16 cellular contexts compared by ENCODE assay signal in the genomic region with DNA sequence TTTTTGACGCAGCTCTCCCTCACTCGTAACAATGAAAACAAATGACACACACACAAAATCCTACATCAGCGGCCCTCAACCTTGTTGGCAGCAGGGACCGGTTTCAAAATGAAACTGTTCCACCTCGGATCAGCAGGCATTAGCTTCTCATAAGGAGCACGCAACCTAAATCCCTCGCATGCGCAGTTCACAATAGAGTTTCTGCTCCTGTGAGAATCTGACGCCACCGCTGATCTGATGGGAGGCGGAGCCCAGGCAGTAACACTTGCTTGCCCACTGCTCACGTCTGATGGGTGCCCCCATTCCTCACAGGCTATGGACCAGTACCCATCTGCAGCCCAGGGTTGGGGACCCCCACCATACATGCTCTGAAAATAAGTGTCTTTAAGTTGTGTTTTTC. TPM values are rescaled to one million over a fixed set of nuclear protein-coding genes. Genes with fewer than 3 reads are reported as not detected.
DNase-seq lines count a peak whose midpoint lies in the region; ATAC-seq and TF ChIP-seq lines count a peak whose summit lies in the region.
"Had no signal": no experiment of that assay in that cellular context is flagged by ENCODE, and none has a peak within 500 bp of the region (broad histone marks: within the 10 kb centered on the region; RNA-seq: fewer than 3 reads in every experiment).

No MANE protein-coding gene starts in this region.

- in situ Hi-C loops in mammary epithelial cell (cut with MboI; ENCODE audit: low sequenced_read_pairs in 2 of 2): no loop called here

- no TSS peak for BruUV-seq in mammary epithelial cell (replicated peaks; lab: Mats Ljungman, UMichigan)

- CTCF ChIA-PET in mammary epithelial cell (lab: Charles Lee; ENCODE audit: low non-redundant PET): no interaction called here

- H3K4me1 ChIP-seq in breast epithelium: peaks cover 0 to 4% of the 10 kb centered on the region in 2 donors
- H3K4me1 ChIP-seq in mammary epithelial cell (ENCODE audit: insufficient read depth, low read length): no peaks in the 10 kb centered on the region
- H3K4me1 ChIP-seq in aorta (ENCODE audit: control insufficient read depth in 1 of 2, insufficient read depth in 2 of 2, low read length in 2 of 2): no peaks in the 10 kb centered on the region

- H4K20me1 ChIP-seq in mammary epithelial cell (ENCODE audit: insufficient read depth, low read length): no peaks in the 10 kb centered on the region

- TF ChIP-seq CTCF in breast epithelium (IDR thresholded peaks at IDR 0.05): no peak
- no peak for TF ChIP-seq CTCF in mammary epithelial cell (conservative IDR thresholded peaks at IDR 0.05 in 1 of 2, IDR thresholded peaks at IDR 0.05 in 1 of 2; ENCODE audit: extremely low read depth in 1 of 2, insufficient read depth in 1 of 2, low read depth in 1 of 2, low read length in 2 of 2)
- TF ChIP-seq CTCF in fibroblast of villous mesenchyme (IDR thresholded peaks at IDR 0.05; ENCODE audit: insufficient read depth, low read depth, low read length): no peak

- H3K9ac ChIP-seq in mammary epithelial cell (ENCODE audit: insufficient read depth, low read length): no peak overlapping the region

- H3K4me2 ChIP-seq in mammary epithelial cell (ENCODE audit: insufficient read depth, low read depth, low read length): no peak overlapping the region
- H3K4me2 ChIP-seq: A549 had no signal

- no peak for TF ChIP-seq POLR2A in breast epithelium (IDR thresholded peaks at IDR 0.05)

- H3K27me3 ChIP-seq in breast epithelium (no peaks in the 10 kb centered on the region), mammary epithelial cell (ENCODE audit: insufficient read depth, low read length) (no peaks in the 10 kb centered on the region), aorta (ENCODE audit: control insufficient read depth in 1 of 2, insufficient read depth in 2 of 2, low read length in 1 of 2) (no peaks in the 10 kb centered on the region)

- dilution Hi-C loops in mammary epithelial cell (cut with HindIII; ENCODE audit: low sequenced_read_pairs): no loop called here

- H2AFZ ChIP-seq in mammary epithelial cell (ENCODE audit: low read depth, low read length): no peak overlapping the region

- H3K4me3 ChIP-seq in breast epithelium: no peak overlapping the region
- no peak overlapping the region for H3K4me3 ChIP-seq in mammary epithelial cell (replicated peaks in 1 of 3; ENCODE audit: insufficient read depth in 1 of 3, low read depth in 2 of 3, low read length in 3 of 3)
- H3K4me3 ChIP-seq in fibroblast of villous mesenchyme (ENCODE audit: low read depth, low read length): no peak overlapping the region
- H3K4me3 ChIP-seq in aorta (ENCODE audit: low read length in 2 of 2): no peak overlapping the region
- H3K4me3 ChIP-seq: A549 had no signal

- H3K9me3 ChIP-seq in breast epithelium: no peaks in the 10 kb centered on the region
- H3K9me3 ChIP-seq in mammary epithelial cell (replicated peaks; ENCODE audit: insufficient read depth, low read length): no peaks in the 10 kb centered on the region
- H3K9me3 ChIP-seq in aorta (ENCODE audit: control insufficient read depth, low read length): no peaks in the 10 kb centered on the region
- H3K9me3 ChIP-seq: A549 had no signal

- WGBS in mammary epithelial cell (ENCODE audit: low coverage, missing lambda C conversion rate): 92% methylated on average over 12 of the region's 12 CpGs
- 29 to 36% methylated on average over 12 of the region's 12 CpGs for WGBS in aorta, 2 donors

- H3K79me2 ChIP-seq in mammary epithelial cell (ENCODE audit: insufficient read depth, low read length): no peaks in the 10 kb centered on the region

- ATAC-seq in aorta (ENCODE audit: low FRiP score): peak; percentile 37
- ATAC-seq: A549; activated CD4-positive, CD25-positive, alpha-beta regulatory T cell treated with anti-CD3 and anti-CD28 coated beads, Interleukin-2, amount 50 U/mL, for 24 hours; Panc1 had no signal

- H3K27ac ChIP-seq in breast epithelium (peak overlapping the region; percentile 8 to 32), mammary epithelial cell (ENCODE audit: insufficient read depth, low read depth, low read length) (no peak overlapping the region), aorta (ENCODE audit: low read depth in 1 of 2, low read length in 2 of 2) (peak overlapping the region in 1 of 2 donors; percentile 72)
- H3K27ac ChIP-seq: A549 had no signal

- intact Hi-C loops in breast epithelium (cut with DNase I; ENCODE audit: low total_unique reads): no loop called here
- intact Hi-C loops in mammary epithelial cell (cut with micrococcal nuclease): no loop called here
- intact Hi-C loops in posterior cingulate gyrus (cut with DNase I): no loop called here
- intact Hi-C loops in aorta (cut with DNase I): loop anchor here in 1 of 2 donors (5.0 kb wide), 1 partner anchor 42 kb away; the partner anchor contains the start of gene DHRS12

- no peak for DNase-seq in breast epithelium (ENCODE audit: low spot score in 2 of 2)
- DNase-seq in mammary epithelial cell: no peak
- peak; percentile 53 for DNase-seq in fibroblast of villous mesenchyme (ENCODE audit: low read depth)
- peak; percentile 68 to 97 (median 84) for DNase-seq in posterior cingulate gyrus
- peak; percentile 73 to 75 for DNase-seq in aorta
- no peak for DNase-seq in NCI-H510A treated with DMSO at 0.1 percent for 48 hours (lab: John Stamatoyannopoulos, UW)
- DNase-seq in Kasumi-1 (lab: John Stamatoyannopoulos, UW): no peak
- no peak for DNase-seq in activated CD8-positive, alpha-beta memory T cell treated with anti-CD3 and anti-CD28 coated beads for 24 hours
- DNase-seq: activated naive CD8-positive, alpha-beta T cell treated with anti-CD3 and anti-CD28 coated beads, Interleukin-2, amount 10 ng/mL, durations not matched to agents 7 days and 5 days; CD8-positive, alpha-beta memory T cell; cortex of kidney; NCI-H1436; NCI-H524 treated with DMSO at 0.1 percent for 48 hours had no signal

- H3K36me3 ChIP-seq in breast epithelium: no peaks in the 10 kb centered on the region
- H3K36me3 ChIP-seq in mammary epithelial cell (ENCODE audit: insufficient read depth, low read length): peaks cover 23% of the 10 kb centered on the region
- H3K36me3 ChIP-seq in aorta (ENCODE audit: control insufficient read depth in 1 of 2, insufficient read depth in 2 of 2, low read length in 1 of 2): peaks cover 6 to 7% of the 10 kb centered on the region in 2 donors

RNA-seq across cellular contexts. Expression of gene DHRS12, which starts 43.4 kb away (rescaled TPM):
- 10 to 100 TPM; 16.2 to 35.7 (median 16.4) TPM for total RNA-seq in breast epithelium
- total RNA-seq in mammary epithelial cell: 1 to 10 TPM; 5.5 to 8.7 TPM
- 4.0 TPM for polyA plus RNA-seq in mammary epithelial cell
- polyA minus RNA-seq in mammary epithelial cell: not detected
- 4.3 and 4.5 TPM in 2 replicates for total RNA-seq in fibroblast of villous mesenchyme
- 10 to 100 TPM; 11.8 to 13.5 TPM for total RNA-seq in aorta
- 10 to 100 TPM; 15.4 to 23.5 TPM for polyA plus RNA-seq in aorta

Comparison
In these comparisons a context has a peak if more than half of its experiments do, and no peak if none do; other contexts are left out.
1. DNase-seq: peak in fibroblast of villous mesenchyme (single experiment), posterior cingulate gyrus (10 of 10) and aorta (2 of 2); none in breast epithelium (0 of 2), mammary epithelial cell (single experiment), NCI-H510A treated with DMSO at 0.1 percent for 48 hours (single experiment), Kasumi-1 (0 of 2) and activated CD8-positive, alpha-beta memory T cell treated with anti-CD3 and anti-CD28 coated beads for 24 hours (single experiment).